Comparison of ENCODE assay signal across 12 cellular contexts in the genomic region with DNA sequence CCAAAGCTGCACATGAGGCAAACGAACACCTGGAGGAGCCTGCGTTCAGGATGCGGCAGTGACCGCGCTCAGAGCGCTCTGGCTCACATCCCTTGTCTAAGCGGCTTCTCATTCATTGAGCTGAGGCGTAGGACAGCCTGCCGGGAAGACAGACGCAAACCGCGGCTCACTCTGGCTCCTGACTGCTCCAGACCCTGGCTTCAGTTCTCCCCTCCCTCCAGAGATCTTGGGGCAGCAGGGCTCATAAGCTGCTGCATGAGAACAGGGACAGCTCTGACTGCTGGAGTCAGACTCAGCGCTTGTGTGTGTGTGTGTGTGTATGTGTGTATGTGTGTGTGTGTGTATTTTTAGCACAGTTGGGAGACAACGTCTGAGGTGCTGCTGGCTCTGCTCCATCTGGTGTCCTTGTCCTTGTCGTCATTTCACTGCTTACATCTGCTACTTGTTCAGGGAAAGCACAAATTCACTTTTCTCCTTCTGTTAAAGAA. TPM values are rescaled to one million over a fixed set of nuclear protein-coding genes. Genes with fewer than 3 reads are reported as not detected.
A peak's percentile ranks its signal among the peaks of the same experiment; 100 is the strongest.
DNase-seq lines count a peak whose midpoint lies in the region; ATAC-seq and TF ChIP-seq lines count a peak whose summit lies in the region.
"Had no signal": no experiment of that assay in that cellular context is flagged by ENCODE, and none has a peak within 500 bp of the region (broad histone marks: within the 10 kb centered on the region; RNA-seq: fewer than 3 reads in every experiment).

No MANE protein-coding gene starts in this region.

- in situ Hi-C loops in ACHN (cut with HindIII; ENCODE audit: low pct_ligation_motif_present, low pct_unique_long_range_greater_than_20kb, low sequenced_read_pairs), result no loop called here

- H3K4me3 ChIP-seq in MG63, result no peak overlapping the region

- no peaks in the 10 kb centered on the region for H3K36me3 Mint-ChIP-seq in endothelial cell (ENCODE audit: low read depth, unreplicated experiment)
- H3K36me3 Mint-ChIP-seq in nephron progenitor cell (ENCODE audit: low read depth), result no peaks in the 10 kb centered on the region
- H3K36me3 Mint-ChIP-seq: natural killer cell had no signal

- H3K27me3 Mint-ChIP-seq in endothelial cell (ENCODE audit: unreplicated experiment) (peaks cover 5% of the 10 kb centered on the region), nephron progenitor cell (ENCODE audit: low read depth, poor library complexity) (peaks cover 31% of the 10 kb centered on the region)

- DNase-seq in DMS53 treated with DMSO at 0.1 percent for 48 hours (lab: John Stamatoyannopoulos, UW; ENCODE audit: unreplicated experiment) (peak; percentile 35), MG63 (peak; percentile 26), endothelial cell (ENCODE audit: low spot score) (no peak), nephron progenitor cell (peak; percentile 30), hippocampal formation (lab: John Stamatoyannopoulos, UW) (no peak), ACHN (no peak)
- DNase-seq: natural killer cell had no signal

- peaks cover 42% of the 10 kb centered on the region for H3K4me1 Mint-ChIP-seq in endothelial cell (ENCODE audit: unreplicated experiment)
- H3K4me1 Mint-ChIP-seq in nephron progenitor cell, result peaks cover 44% of the 10 kb centered on the region
- H3K4me1 Mint-ChIP-seq: natural killer cell had no signal

- H3K27ac Mint-ChIP-seq in endothelial cell (ENCODE audit: unreplicated experiment) (peak overlapping the region; percentile 72), nephron progenitor cell (no peak overlapping the region)
- H3K27ac Mint-ChIP-seq: dendritic cell treated with granulocyte-macrophage colony-stimulating factor and Interleukin-4, amounts not matched to agents 40 ng/mL and 50 ng/mL, for 4 days; natural killer cell; stimulated activated naive CD8-positive, alpha-beta T cell treated with anti-CD3 and anti-CD28 coated beads, Interleukin-15, Interleukin-2, amounts not matched to agents 100 ng/mL and 50 ng/mL, for 24 hours had no signal

- no peaks in the 10 kb centered on the region for H3K9me3 Mint-ChIP-seq in endothelial cell (ENCODE audit: unreplicated experiment)
- no peaks in the 10 kb centered on the region for H3K9me3 Mint-ChIP-seq in nephron progenitor cell
- H3K9me3 Mint-ChIP-seq: dendritic cell treated with granulocyte-macrophage colony-stimulating factor and Interleukin-4, amounts not matched to agents 40 ng/mL and 50 ng/mL, for 4 days; natural killer cell; stimulated activated naive CD8-positive, alpha-beta T cell treated with anti-CD3 and anti-CD28 coated beads, Interleukin-15, Interleukin-2, amounts not matched to agents 100 ng/mL and 50 ng/mL, for 24 hours had no signal

- H3K9me3 ChIP-seq in MG63, result no peaks in the 10 kb centered on the region

- no peak for ATAC-seq in HG02623 (IDR thresholded peaks at IDR 0.05; ENCODE audit: unreplicated experiment)
- no peak for ATAC-seq in HG03432 (IDR thresholded peaks at IDR 0.05; ENCODE audit: unreplicated experiment)
- ATAC-seq: natural killer cell had no signal

- TF ChIP-seq CTCF in endothelial cell (IDR thresholded peaks at IDR 0.05; ENCODE audit: unreplicated experiment), result no peak
- no peak for TF ChIP-seq CTCF in nephron progenitor cell (IDR thresholded peaks at IDR 0.05)

- no peak overlapping the region for H3K4me3 Mint-ChIP-seq in endothelial cell (ENCODE audit: unreplicated experiment)
- no peak overlapping the region for H3K4me3 Mint-ChIP-seq in nephron progenitor cell
- H3K4me3 Mint-ChIP-seq: dendritic cell treated with granulocyte-macrophage colony-stimulating factor and Interleukin-4, amounts not matched to agents 40 ng/mL and 50 ng/mL, for 4 days; natural killer cell; stimulated activated naive CD8-positive, alpha-beta T cell treated with anti-CD3 and anti-CD28 coated beads, Interleukin-15, Interleukin-2, amounts not matched to agents 100 ng/mL and 50 ng/mL, for 24 hours had no signal

- H3K27me3 ChIP-seq in MG63, result no peaks in the 10 kb centered on the region

- no peaks in the 10 kb centered on the region for H3K36me3 ChIP-seq in MG63

RNA-seq across cellular contexts. Expression of a gene that starts 15.8 kb away (rescaled TPM):
- not detected in 2 replicates for total RNA-seq in MG63 (2014; rRNA removed; shearing (Covaris generic); ENCODE audit: low replicate concordance)
- not detected for total RNA-seq in endothelial cell (ENCODE audit: unreplicated experiment)
- total RNA-seq: natural killer cell; T-helper 1 cell treated with Interleukin-12 subunit alpha and Interleukin-12 subunit beta and Interleukin-4 antibody, amounts not matched to agents 30 ng/mL and 1 ng/mL, for 36 hours had no signal

Comparison
In these comparisons a context has a peak if more than half of its experiments do, and no peak if none do; other contexts are left out.
1. DNase-seq: peak in DMS53 treated with DMSO at 0.1 percent for 48 hours (single experiment), MG63 (single experiment) and nephron progenitor cell (single experiment); none in endothelial cell (single experiment), hippocampal formation (0 of 2) and ACHN (single experiment).